In genomic region chr6:42260972-42261371, GRCh38 we compare ENCODE assay signal across 8 cellular contexts. TPM values are rescaled to one million over a fixed set of nuclear protein-coding genes. Genes with fewer than 3 reads are reported as not detected.
DNase-seq lines count a peak whose midpoint lies in the region; ATAC-seq, FAIRE-seq and TF ChIP-seq lines count a peak whose summit lies in the region.

No MANE protein-coding gene starts in this region.

- H3K4me3 ChIP-seq in body of pancreas (no peak overlapping the region), lower lobe of right lung (no peak overlapping the region), thoracic aorta (no peak overlapping the region)

- no peak for TF ChIP-seq POLR2A in GM12891 (IDR thresholded peaks at IDR 0.05; ENCODE audit: low read depth, low read length)
- no peak for TF ChIP-seq POLR2A in body of pancreas (IDR thresholded peaks at IDR 0.05)

- ATAC-seq in body of pancreas (peak; percentile 43), lower lobe of right lung (peak; percentile 53 to 65), thoracic aorta (ENCODE audit: insufficient number of reproducible peaks, low FRiP score, low read depth) (no peak), HG02798 (IDR thresholded peaks at IDR 0.05; ENCODE audit: poor library complexity, unreplicated experiment) (no peak), HG03342 (IDR thresholded peaks at IDR 0.05; ENCODE audit: unreplicated experiment) (no peak)

- FAIRE-seq in GM12891 (lab: Jason Lieb, UNC), result no peak

- in situ Hi-C loops in SK-MEL-5 (cut with HindIII; ENCODE audit: low pct_unique_long_range_greater_than_20kb, low sequenced_read_pairs), result no loop called here

- peak; percentile 54 for DNase-seq in GM12891 (ENCODE audit: insufficient read length, low spot score)
- peak; percentile 59 for DNase-seq in SK-MEL-5 (ENCODE audit: low read depth, low spot score)
- DNase-seq in body of pancreas, result peak in 3 of 4 donors; percentile 22 to 41 (median 24)
- no peak for DNase-seq in lower lobe of right lung
- DNase-seq in thoracic aorta (ENCODE audit: low spot score), result no peak
- DNase-seq in effector CD8-positive, alpha-beta T cell (lab: John Stamatoyannopoulos, UW), result no peak

- no peaks in the 10 kb centered on the region for H3K9me3 ChIP-seq in body of pancreas
- H3K9me3 ChIP-seq in lower lobe of right lung, result no peaks in the 10 kb centered on the region
- no peaks in the 10 kb centered on the region for H3K9me3 ChIP-seq in thoracic aorta

- 10 to 34% methylated on average over 2 to 11 of the region's 11 CpGs for WGBS in body of pancreas, 2 donors

- no peaks in the 10 kb centered on the region for H3K4me1 ChIP-seq in body of pancreas
- peaks cover 19% of the 10 kb centered on the region for H3K4me1 ChIP-seq in lower lobe of right lung
- no peaks in the 10 kb centered on the region for H3K4me1 ChIP-seq in thoracic aorta (ENCODE audit: control insufficient read depth in 1 of 2, low read depth in 2 of 2)

- TF ChIP-seq CTCF in body of pancreas (IDR thresholded peaks at IDR 0.05) (peak; percentile 21 to 57 (median 44)), lower lobe of right lung (IDR thresholded peaks at IDR 0.05) (peak; percentile 48), thoracic aorta (IDR thresholded peaks at IDR 0.05) (peak; percentile 58)

- H3K27ac ChIP-seq in body of pancreas, result no peak overlapping the region
- peak overlapping the region; percentile 56 for H3K27ac ChIP-seq in lower lobe of right lung
- H3K27ac ChIP-seq in thoracic aorta, result no peak overlapping the region

- H3K36me3 ChIP-seq in body of pancreas (replicated peaks in 1 of 2; ENCODE audit: insufficient read depth in 1 of 2, low read depth in 2 of 2) (no peaks in the 10 kb centered on the region), lower lobe of right lung (peaks cover 8% of the 10 kb centered on the region), thoracic aorta (no peaks in the 10 kb centered on the region)

- H3K27me3 ChIP-seq in body of pancreas, result no peaks in the 10 kb centered on the region
- no peaks in the 10 kb centered on the region for H3K27me3 ChIP-seq in lower lobe of right lung (ENCODE audit: low read depth)
- H3K27me3 ChIP-seq in thoracic aorta (replicated peaks; ENCODE audit: insufficient read depth), result no peaks in the 10 kb centered on the region

- intact Hi-C loops in body of pancreas (cut with DNase I) (no loop called here), lower lobe of right lung (cut with DNase I) (no loop called here)

TF ChIP-seq in GM12891, 5 proteins besides CTCF, POLR2A, EP300 and RAD21:
- TF ChIP-seq TAF1 (IDR thresholded peaks at IDR 0.05; ENCODE audit: low read depth, low read length) (no peak), POLR2AphosphoS5 (IDR thresholded peaks at IDR 0.05; ENCODE audit: low read depth, low read length) (no peak), SPI1 (IDR thresholded peaks at IDR 0.05; ENCODE audit: low read depth, low read length) (no peak)

RNA-seq across cellular contexts. Expression of gene MRPS10, which starts 43.3 kb away (rescaled TPM):
- 18.0 TPM for polyA plus RNA-seq in GM12891 (2012; ENCODE audit: low read depth, missing spikeins)
- 73.6 and 82.6 TPM in 2 replicates for total RNA-seq in SK-MEL-5 (2014; rRNA removed; shearing (Covaris generic))
- 57.6 and 66.0 TPM in 2 replicates for polyA plus RNA-seq in SK-MEL-5 (2015; cell fraction: cytosol; rRNA removed)
- polyA plus RNA-seq in SK-MEL-5 (2015; cell fraction: nucleus; rRNA removed), result 18.6 and 20.1 TPM in 2 replicates
- 10 to 100 TPM in 1 of 2 donors, 1 to 10 TPM in 1; 8.9 to 14.0 TPM for total RNA-seq in body of pancreas
- 23.6 TPM for total RNA-seq in lower lobe of right lung
- 10 to 100 TPM; 23.0 to 30.0 TPM for total RNA-seq in thoracic aorta

Comparison
In these comparisons a context has a peak if more than half of its experiments do, and no peak if none do; other contexts are left out.
1. DNase-seq: peak in GM12891 (single experiment), SK-MEL-5 (single experiment) and body of pancreas (3 of 4); none in lower lobe of right lung (single experiment), thoracic aorta (single experiment) and effector CD8-positive, alpha-beta T cell (single experiment).
2. ATAC-seq: peak in body of pancreas (single experiment) and lower lobe of right lung (2 of 2); none in thoracic aorta (single experiment), HG02798 (single experiment) and HG03342 (single experiment).
3. Peak in every context shown above with its lines, with median percentiles within 50 percentile points of each other: CTCF ChIP-seq.